ENCODE assay signal across 22 cellular contexts in genomic region chr1:203359010-203359571, GRCh38. TPM values are rescaled to one million over a fixed set of nuclear protein-coding genes. Genes with fewer than 3 reads are reported as not detected.
A peak's percentile ranks its signal among the peaks of the same experiment; 100 is the strongest.
DNase-seq lines count a peak whose midpoint lies in the region; ATAC-seq, FAIRE-seq and TF ChIP-seq lines count a peak whose summit lies in the region.
"Had no signal": no experiment of that assay in that cellular context is flagged by ENCODE, and none has a peak within 500 bp of the region (broad histone marks: within the 10 kb centered on the region; RNA-seq: fewer than 3 reads in every experiment).

No MANE protein-coding gene starts in this region.

- TF ChIP-seq POLR2A in sigmoid colon (IDR thresholded peaks at IDR 0.05) (no peak), GM12892 (IDR thresholded peaks at IDR 0.05; ENCODE audit: low read depth, low read length) (no peak)

- no peak overlapping the region for H3K4me3 ChIP-seq in AG10803 (ENCODE audit: low read length)
- H3K4me3 ChIP-seq in MG63, result no peak overlapping the region
- no peak overlapping the region for H3K4me3 ChIP-seq in fibroblast of pulmonary artery (replicated peaks; ENCODE audit: low read depth, low read length)
- no peak overlapping the region for H3K4me3 ChIP-seq in sigmoid colon
- H3K4me3 ChIP-seq in upper lobe of right lung, result no peak overlapping the region
- H3K4me3 ChIP-seq: lower lobe of right lung had no signal

- H3K27me3 ChIP-seq in MG63 (0 out of 2 replicates have a peak, but pooled peaks cover 2% of the 10 kb centered on the region), sigmoid colon (no peaks in the 10 kb centered on the region), upper lobe of right lung (no peaks in the 10 kb centered on the region)

- TF ChIP-seq EP300 in sigmoid colon (IDR thresholded peaks at IDR 0.05), result no peak

- H3K4me1 ChIP-seq in sigmoid colon, result peaks cover 0 to 10% (median 1%) of the 10 kb centered on the region in 4 donors
- no peaks in the 10 kb centered on the region for H3K4me1 ChIP-seq in upper lobe of right lung
- H3K4me1 ChIP-seq: lower lobe of right lung had no signal

- no peak for ATAC-seq in upper lobe of right lung
- ATAC-seq: activated T-cell treated with anti-CD3 and anti-CD28 coated beads, Interleukin-2, amount 50 U/mL, for 4 hours; lower lobe of right lung had no signal

- no peaks in the 10 kb centered on the region for H3K36me3 ChIP-seq in MG63
- no peaks in the 10 kb centered on the region for H3K36me3 ChIP-seq in sigmoid colon
- no peaks in the 10 kb centered on the region for H3K36me3 ChIP-seq in upper lobe of right lung
- H3K36me3 ChIP-seq: lower lobe of right lung had no signal

- H3K9me3 ChIP-seq in MG63 (no peaks in the 10 kb centered on the region; the same call in 1 of the 2 replicates), sigmoid colon (no peaks in the 10 kb centered on the region), upper lobe of right lung (no peaks in the 10 kb centered on the region)
- H3K9me3 ChIP-seq: lower lobe of right lung had no signal

- TF ChIP-seq CTCF in AG10803 (conservative IDR thresholded peaks at IDR 0.05; ENCODE audit: low read length) (no peak; the same call in 1 of the 2 replicates), fibroblast of pulmonary artery (IDR thresholded peaks at IDR 0.05; ENCODE audit: low read length, missing control alignments) (peak; percentile 2), sigmoid colon (IDR thresholded peaks at IDR 0.05) (no peak), upper lobe of right lung (IDR thresholded peaks at IDR 0.05) (no peak)

- DNase-seq in AG10803 (ENCODE audit: low read depth) (peak; percentile 71), MG63 (peak; percentile 52), fibroblast of pulmonary artery (ENCODE audit: low read depth) (peak; percentile 69), sigmoid colon (peak; percentile 85), GOT3 (lab: John Stamatoyannopoulos, UW) (no peak), GM12892 (ENCODE audit: insufficient read length) (no peak), upper lobe of right lung (no peak), DMS79 (lab: John Stamatoyannopoulos, UW) (no peak)
- DNase-seq: activated CD4-positive, CD25-positive, alpha-beta regulatory T cell treated with anti-CD3 and anti-CD28 coated beads, Interleukin-2, amount 50 U/mL, for 72 hours; activated CD8-positive, alpha-beta memory T cell treated with anti-CD3 and anti-CD28 coated beads for 24 hours; activated naive CD4-positive, alpha-beta T cell treated with anti-CD3 and anti-CD28 coated beads for 36 hours; activated T-cell treated with anti-CD3 and anti-CD28 coated beads, Interleukin-2, amount 50 U/mL, for 4 hours; DND-41; effector CD4-positive, alpha-beta T cell; lower lobe of right lung; NCI-H1417 treated with DMSO at 0.1 percent for 48 hours; NCI-H524 treated with DMSO at 0.1 percent for 48 hours; stimulated activated CD8-positive, alpha-beta memory T cell treated with anti-CD3 and anti-CD28 coated beads, Interleukin-4, amount 100 ng/mL, for 48 hours; substantia nigra had no signal

- H3K27ac ChIP-seq in sigmoid colon (no peak overlapping the region), upper lobe of right lung (no peak overlapping the region)
- H3K27ac ChIP-seq: lower lobe of right lung, RWPE1 had no signal

- intact Hi-C loops in sigmoid colon (cut with DNase I), result no loop called here
- intact Hi-C loops in upper lobe of right lung (cut with DNase I), result no loop called here

- FAIRE-seq in GM12892 (lab: Jason Lieb, UNC), result no peak
- FAIRE-seq: astrocyte, islet of Langerhans had no signal

RNA-seq across cellular contexts. Expression of gene FMOD, which starts 8.2 kb away (rescaled TPM):
- total RNA-seq in MG63 (2014; rRNA removed; shearing (Covaris generic); ENCODE audit: low replicate concordance), result not detected in 2 replicates
- 10 to 100 TPM; 32.9 to 64.5 (median 40.4) TPM for total RNA-seq in sigmoid colon
- polyA plus RNA-seq in sigmoid colon, result 10 to 100 TPM in 2 of 3 donors, 1 to 10 TPM in 1; 9.5 to 30.6 (median 17.5) TPM
- 0.13 TPM for polyA plus RNA-seq in GM12892 (2012; ENCODE audit: missing spikeins)
- 45.1 TPM for total RNA-seq in upper lobe of right lung
- total RNA-seq: astrocyte had no signal

RNA-seq across cellular contexts. Expression of gene BTG2, which starts 53.8 kb away (rescaled TPM):
- total RNA-seq in MG63 (2014; rRNA removed; shearing (Covaris generic); ENCODE audit: low replicate concordance), result 0.10 and 2.0 TPM in 2 replicates
- total RNA-seq in sigmoid colon (100 to 1,000 TPM in 3 of 4 donors, 10 to 100 TPM in 1; 66.0 to 397 (median 180) TPM), upper lobe of right lung (95.3 TPM)
- 10 to 100 TPM; 37.2 to 81.0 (median 63.7) TPM for polyA plus RNA-seq in sigmoid colon
- polyA plus RNA-seq in GM12892 (2012; ENCODE audit: missing spikeins), result 58.2 TPM

Comparison
In these comparisons a context has a peak if more than half of its experiments do, and no peak if none do; other contexts are left out.
1. DNase-seq: peak in AG10803 (single experiment), MG63 (single experiment), fibroblast of pulmonary artery (single experiment) and sigmoid colon (single experiment); none in GOT3 (single experiment), GM12892 (single experiment), upper lobe of right lung (single experiment) and DMS79 (single experiment).
2. RNA of gene FMOD, which starts 8.2 kb away (total RNA-seq): 32.9 to 64.5 TPM in sigmoid colon and 45.1 TPM in upper lobe of right lung (single experiment); not detected in MG63; every median in the first group is over 10 times any median in the second.
3. RNA of gene BTG2, which starts 53.8 kb away (total RNA-seq): 66.0 to 397 TPM in sigmoid colon and 95.3 TPM in upper lobe of right lung (single experiment); 0.10 to 2.0 TPM in MG63; every median in the first group is over 10 times any median in the second.